In genomic region chr4:165927366-165927765, GRCh38 we compare ENCODE assay signal across 27 cellular contexts. TPM values are rescaled to one million over a fixed set of nuclear protein-coding genes. Genes with fewer than 3 reads are reported as not detected.
"Had no signal": no experiment of that assay in that cellular context is flagged by ENCODE, and none has a peak within 500 bp of the region (broad histone marks: within the 10 kb centered on the region; RNA-seq: fewer than 3 reads in every experiment).

No MANE protein-coding gene starts in this region.

- H3K27ac ChIP-seq: HL-60, KMS-11, PC-9, Peyer's patch, SJCRH30 had no signal

- H3K4me2 ChIP-seq: KMS-11, PC-9 had no signal

- H2AFZ ChIP-seq: PC-9 had no signal

- H3K36me3 ChIP-seq: Peyer's patch, SJCRH30 had no signal

- ATAC-seq: K562, Right ventricle myocardium inferior, SK-N-SH treated with all-trans-retinoic acid at 6 μM for 48 hours, T-helper 17 cell had no signal

- DNase-seq: Kasumi-1, MV-4-11, NCI-H1048, NCI-H1105, NCI-H1417, NCI-H1436 treated with DMSO at 0.1 percent for 48 hours, NCI-H1694, NCI-H187 treated with DMSO at 0.1 percent for 48 hours, NCI-H2029 treated with DMSO at 0.1 percent for 48 hours, NCI-H2171 treated with DMSO at 0.1 percent for 48 hours, NCI-H345, NCI-H446 treated with DMSO at 0.1 percent for 48 hours, NCI-H510A treated with DMSO at 0.1 percent for 48 hours, NCI-H69, PC-9, Peyer's patch, SHP77 treated with DMSO at 0.1 percent for 48 hours, SJCRH30, T-helper 1 cell, T-helper 17 cell had no signal

- H3K27me3 ChIP-seq: Peyer's patch, SJCRH30 had no signal

- H3K9me3 ChIP-seq: Peyer's patch, SJCRH30 had no signal

- H3K4me3 ChIP-seq: K562, PC-9, Peyer's patch, SJCRH30 had no signal

- H3K4me1 ChIP-seq: Peyer's patch, SJCRH30 had no signal

- H3K9ac ChIP-seq: KMS-11 had no signal

- FAIRE-seq: HTR-8/SVneo, K562 had no signal

RNA-seq across cellular contexts. Expression of gene TLL1, which starts 54.3 kb away (rescaled TPM):
- total RNA-seq: K562, RPMI7951, T-helper 17 cell had no signal
